8 cellular contexts compared by ENCODE assay signal in the genomic region with DNA sequence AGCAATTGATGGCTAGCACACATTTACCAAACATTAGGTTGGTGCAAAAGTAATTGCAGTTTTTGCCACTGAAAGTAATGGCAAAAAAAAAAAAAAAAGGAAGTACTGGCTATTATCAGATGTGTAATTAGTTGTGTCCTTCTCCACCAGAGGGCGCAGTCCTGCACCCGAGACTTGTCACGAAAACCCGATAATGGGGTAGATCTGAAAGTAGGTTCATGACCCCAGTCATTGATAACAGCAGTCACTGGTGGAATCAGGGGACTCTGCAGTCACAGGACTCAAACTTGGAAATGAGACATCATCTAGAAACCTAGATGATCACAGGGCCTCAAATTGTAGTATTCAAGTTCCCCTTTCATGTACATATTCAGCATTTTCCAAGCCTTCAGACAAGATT. TPM values are rescaled to one million over a fixed set of nuclear protein-coding genes. Genes with fewer than 3 reads are reported as not detected.
DNase-seq lines count a peak whose midpoint lies in the region; ATAC-seq lines count a peak whose summit lies in the region.

No MANE protein-coding gene starts in this region.

- H3K4me3 Mint-ChIP-seq in T-helper 2 cell treated with Interferon-gamma antibody and Interleukin-4, amounts not matched to agents 5 μg/mL and 100 μg/mL, for 36 hours = peak overlapping the region; percentile 21

- H3K27ac Mint-ChIP-seq in T-helper 2 cell treated with Interferon-gamma antibody and Interleukin-4, amounts not matched to agents 5 μg/mL and 100 μg/mL, for 36 hours = no peak overlapping the region

- DNase-seq in DMS153 (lab: John Stamatoyannopoulos, UW) (peak; percentile 18), LoVo (ENCODE audit: low spot score) (peak; percentile 38), astrocyte of the hippocampus (ENCODE audit: low read depth, low spot score) (peak; percentile 59), left colon (peak; percentile 44 to 78)
- peak; percentile 44 for DNase-seq in T-helper 2 cell treated with Interferon-gamma antibody and Interleukin-4, amounts not matched to agents 5 μg/mL and 100 μg/mL, for 36 hours (ENCODE audit: low spot score)
- peak; percentile 49 for DNase-seq in stimulated activated CD8-positive, alpha-beta memory T cell treated with anti-CD3 and anti-CD28 coated beads, Interleukin-12 subunit alpha, Interleukin-12 subunit beta, amount 100 ng/mL, for 1 hour (ENCODE audit: low read depth)

- no peaks in the 10 kb centered on the region for H3K36me3 Mint-ChIP-seq in T-helper 2 cell treated with Interferon-gamma antibody and Interleukin-4, amounts not matched to agents 5 μg/mL and 100 μg/mL, for 36 hours (ENCODE audit: low read depth)

- no peaks in the 10 kb centered on the region for H3K9me3 Mint-ChIP-seq in T-helper 2 cell treated with Interferon-gamma antibody and Interleukin-4, amounts not matched to agents 5 μg/mL and 100 μg/mL, for 36 hours

- ATAC-seq in GM21423 (IDR thresholded peaks at IDR 0.05; ENCODE audit: unreplicated experiment) (peak; percentile 72), left colon (peak; percentile 49), HG02970 (IDR thresholded peaks at IDR 0.05; ENCODE audit: low FRiP score, unreplicated experiment) (no peak)

- peaks cover 7% of the 10 kb centered on the region for H3K4me1 Mint-ChIP-seq in T-helper 2 cell treated with Interferon-gamma antibody and Interleukin-4, amounts not matched to agents 5 μg/mL and 100 μg/mL, for 36 hours (ENCODE audit: low read depth)

- no peaks in the 10 kb centered on the region for H3K27me3 Mint-ChIP-seq in T-helper 2 cell treated with Interferon-gamma antibody and Interleukin-4, amounts not matched to agents 5 μg/mL and 100 μg/mL, for 36 hours (ENCODE audit: low read depth)

- intact Hi-C loops in left colon (cut with DNase I, micrococcal nuclease) = loop anchor here in 1 of 2 donors (10.0 kb wide), 1 partner anchor 149 kb away; the partner anchor contains the start of genes APOO and CXorf58

RNA-seq across cellular contexts. Expression of gene ACOT9, which starts 13.1 kb away (rescaled TPM):
- 10 to 100 TPM; 22.4 to 25.9 TPM for total RNA-seq in left colon

RNA-seq across cellular contexts. Expression of gene SAT1, which starts 26.8 kb away (rescaled TPM):
- total RNA-seq in left colon = 100 to 1,000 TPM; 499 to 508 TPM
